ENCODE assay signal across 1 cellular context in genomic region chr5:141223112-141223783, GRCh38.
TF ChIP-seq lines count a peak whose summit lies in the region.

TSS of gene PCDHB14 (plus strand) at chr5:141223343. CDS start at chr5:141223506, 163 bp downstream.

TF ChIP-seq in HepG2, 621 proteins besides CTCF, POLR2A, EP300 and RAD21 (continued from another document):
- TF ChIP-seq ZBTB40 (IDR thresholded peaks at IDR 0.05) (no peak), ZBTB40 (CRISPR knock-in tag; IDR thresholded peaks at IDR 0.05) (no peak), ATAD3A (CRISPR knock-in tag; IDR thresholded peaks at IDR 0.05) (no peak), ZNF20 (CRISPR knock-in tag; IDR thresholded peaks at IDR 0.05) (no peak), NONO (IDR thresholded peaks at IDR 0.05) (no peak), NONO (CRISPR knock-in tag; conservative IDR thresholded peaks at IDR 0.05) (no peak), DR1 (CRISPR knock-in tag; IDR thresholded peaks at IDR 0.05) (no peak), ZNF264 (CRISPR knock-in tag; IDR thresholded peaks at IDR 0.05) (no peak), PBX2 (CRISPR knock-in tag; IDR thresholded peaks at IDR 0.05) (no peak), SKI (IDR thresholded peaks at IDR 0.05; ENCODE audit: partially characterized antibody) (no peak), HES4 (CRISPR knock-in tag; IDR thresholded peaks at IDR 0.05; ENCODE audit: borderline replicate concordance) (no peak), THRA (CRISPR knock-in tag; IDR thresholded peaks at IDR 0.05; ENCODE audit: borderline replicate concordance) (no peak), SMC3 (IDR thresholded peaks at IDR 0.05; ENCODE audit: low read length) (peak; percentile 31; the same call in 1 of the 2 replicates), POGK (CRISPR knock-in tag; conservative IDR thresholded peaks at IDR 0.05) (no peak), CHD2 (IDR thresholded peaks at IDR 0.05; ENCODE audit: low read depth, low read length) (no peak), ZBTB2 (CRISPR knock-in tag; IDR thresholded peaks at IDR 0.05; ENCODE audit: low read depth) (no peak), LCORL (IDR thresholded peaks at IDR 0.05) (no peak), LCORL (CRISPR knock-in tag; IDR thresholded peaks at IDR 0.05) (no peak), CBX5 (CRISPR knock-in tag; IDR thresholded peaks at IDR 0.05; ENCODE audit: borderline replicate concordance) (no peak), RELA (CRISPR knock-in tag; IDR thresholded peaks at IDR 0.05) (no peak), HMGXB4 (CRISPR knock-in tag; IDR thresholded peaks at IDR 0.05; ENCODE audit: borderline replicate concordance in 1 of 2, low read depth in 1 of 2) (0 out of 4 replicates have a peak, but pooled peaks of 1 of the 2 experiments have one; percentile 24), ZNF564 (CRISPR knock-in tag; IDR thresholded peaks at IDR 0.05) (no peak), MATR3 (CRISPR knock-in tag; IDR thresholded peaks at IDR 0.05) (no peak), ZNF543 (CRISPR knock-in tag; IDR thresholded peaks at IDR 0.05) (no peak), ZNF33B (CRISPR knock-in tag; IDR thresholded peaks at IDR 0.05) (no peak), RNF2 (conservative IDR thresholded peaks at IDR 0.05; ENCODE audit: low read depth) (no peak), POLR2G (IDR thresholded peaks at IDR 0.05; ENCODE audit: low read depth, low read length) (no peak), ZNF362 (CRISPR knock-in tag; IDR thresholded peaks at IDR 0.05; ENCODE audit: borderline replicate concordance) (peak; percentile 49; the same call in 1 of the 2 replicates), MTERF4 (CRISPR knock-in tag; IDR thresholded peaks at IDR 0.05) (no peak), ZBTB20 (CRISPR knock-in tag; IDR thresholded peaks at IDR 0.05; ENCODE audit: borderline replicate concordance, low read depth) (no peak)
